Comparison of ENCODE assay signal across 1 cellular context in the genomic region with DNA sequence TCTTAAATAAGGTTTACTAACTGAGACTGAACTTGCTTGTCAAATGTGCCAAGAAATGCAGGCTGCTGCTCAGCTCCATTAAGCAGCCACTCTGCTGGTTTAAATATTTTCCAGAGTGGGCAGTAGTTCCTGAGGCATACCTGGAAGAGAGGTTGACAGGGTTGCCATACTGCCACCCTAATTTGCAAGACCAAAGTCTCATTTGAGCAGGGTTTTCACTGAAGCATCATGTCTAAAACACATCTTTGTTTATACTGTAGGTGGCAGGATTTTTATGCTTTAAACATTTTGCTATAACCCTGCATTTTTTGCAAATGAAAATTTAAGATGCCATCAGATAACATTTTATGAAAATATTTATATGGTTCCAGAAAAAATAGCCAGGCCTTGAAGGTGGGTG.
TF ChIP-seq lines count a peak whose summit lies in the region.

No MANE protein-coding gene starts in this region.

TF ChIP-seq in HCT116, 20 proteins besides CTCF, POLR2A, EP300 and RAD21 (continued from another document):
- TF ChIP-seq, protein P1, sequence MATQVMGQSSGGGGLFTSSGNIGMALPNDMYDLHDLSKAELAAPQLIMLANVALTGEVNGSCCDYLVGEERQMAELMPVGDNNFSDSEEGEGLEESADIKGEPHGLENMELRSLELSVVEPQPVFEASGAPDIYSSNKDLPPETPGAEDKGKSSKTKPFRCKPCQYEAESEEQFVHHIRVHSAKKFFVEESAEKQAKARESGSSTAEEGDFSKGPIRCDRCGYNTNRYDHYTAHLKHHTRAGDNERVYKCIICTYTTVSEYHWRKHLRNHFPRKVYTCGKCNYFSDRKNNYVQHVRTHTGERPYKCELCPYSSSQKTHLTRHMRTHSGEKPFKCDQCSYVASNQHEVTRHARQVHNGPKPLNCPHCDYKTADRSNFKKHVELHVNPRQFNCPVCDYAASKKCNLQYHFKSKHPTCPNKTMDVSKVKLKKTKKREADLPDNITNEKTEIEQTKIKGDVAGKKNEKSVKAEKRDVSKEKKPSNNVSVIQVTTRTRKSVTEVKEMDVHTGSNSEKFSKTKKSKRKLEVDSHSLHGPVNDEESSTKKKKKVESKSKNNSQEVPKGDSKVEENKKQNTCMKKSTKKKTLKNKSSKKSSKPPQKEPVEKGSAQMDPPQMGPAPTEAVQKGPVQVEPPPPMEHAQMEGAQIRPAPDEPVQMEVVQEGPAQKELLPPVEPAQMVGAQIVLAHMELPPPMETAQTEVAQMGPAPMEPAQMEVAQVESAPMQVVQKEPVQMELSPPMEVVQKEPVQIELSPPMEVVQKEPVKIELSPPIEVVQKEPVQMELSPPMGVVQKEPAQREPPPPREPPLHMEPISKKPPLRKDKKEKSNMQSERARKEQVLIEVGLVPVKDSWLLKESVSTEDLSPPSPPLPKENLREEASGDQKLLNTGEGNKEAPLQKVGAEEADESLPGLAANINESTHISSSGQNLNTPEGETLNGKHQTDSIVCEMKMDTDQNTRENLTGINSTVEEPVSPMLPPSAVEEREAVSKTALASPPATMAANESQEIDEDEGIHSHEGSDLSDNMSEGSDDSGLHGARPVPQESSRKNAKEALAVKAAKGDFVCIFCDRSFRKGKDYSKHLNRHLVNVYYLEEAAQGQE (IDR thresholded peaks at IDR 0.05; ENCODE audit: low read depth): no peak
- TF ChIP-seq SRF (IDR thresholded peaks at IDR 0.05; ENCODE audit: low read depth): no peak
- TF ChIP-seq CEBPB (IDR thresholded peaks at IDR 0.05; ENCODE audit: low read depth): no peak
- TF ChIP-seq TCF7L2 (IDR thresholded peaks at IDR 0.05; ENCODE audit: borderline replicate concordance, extremely low read depth, insufficient read depth, insufficient read length): no peak
- no peak for TF ChIP-seq SIN3A (IDR thresholded peaks at IDR 0.05; ENCODE audit: low read depth)
TF ChIP-seq in HCT116: peak in this region for 0.
